ENCODE assay signal across 3 cellular contexts in genomic region chr6:34463849-34464248, GRCh38.
TF ChIP-seq lines count a peak whose summit lies in the region.

No MANE protein-coding gene starts in this region.

TF ChIP-seq in A549, 52 proteins besides CTCF, POLR2A, EP300 and RAD21:
- TF ChIP-seq ZFP36 (IDR thresholded peaks at IDR 0.05; ENCODE audit: borderline replicate concordance, partially characterized antibody) (peak; percentile 88), MAX (IDR thresholded peaks at IDR 0.05) (no peak), MYC (IDR thresholded peaks at IDR 0.05; ENCODE audit: borderline replicate concordance, low read length) (no peak), E2F6 (IDR thresholded peaks at IDR 0.05; ENCODE audit: borderline replicate concordance, low read depth) (no peak), HEYL (CRISPR knock-in tag; IDR thresholded peaks at IDR 0.05) (no peak), ESRRA (IDR thresholded peaks at IDR 0.05; ENCODE audit: borderline replicate concordance, low read length) (no peak), MAFK (IDR thresholded peaks at IDR 0.05; ENCODE audit: partially characterized antibody) (no peak)

TF ChIP-seq in HEK293, 187 proteins besides CTCF, POLR2A, EP300 and RAD21:
- TF ChIP-seq ZNF785 (tag by site-specific recombination; IDR thresholded peaks at IDR 0.05), result no peak
- TF ChIP-seq, protein P1, sequence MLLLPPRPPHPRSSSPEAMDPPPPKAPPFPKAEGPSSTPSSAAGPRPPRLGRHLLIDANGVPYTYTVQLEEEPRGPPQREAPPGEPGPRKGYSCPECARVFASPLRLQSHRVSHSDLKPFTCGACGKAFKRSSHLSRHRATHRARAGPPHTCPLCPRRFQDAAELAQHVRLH (tag by site-specific recombination; IDR thresholded peaks at IDR 0.05), result 0 out of 2 replicates have a peak, but pooled peaks have one; percentile 23

TF ChIP-seq in H1, 55 proteins besides CTCF, POLR2A, EP300 and RAD21:
- TF ChIP-seq SUZ12 (IDR thresholded peaks at IDR 0.05; ENCODE audit: low read length), result no peak
- no peak for TF ChIP-seq CEBPB (IDR thresholded peaks at IDR 0.05; ENCODE audit: low read depth, low read length)
- TF ChIP-seq FOSL1 (IDR thresholded peaks at IDR 0.05; ENCODE audit: insufficient read depth, low read depth, low read length), result no peak
- TF ChIP-seq HDAC2 (IDR thresholded peaks at IDR 0.05; ENCODE audit: borderline replicate concordance in 1 of 2, low read depth in 2 of 2, low read length in 2 of 2), result no peak
- TF ChIP-seq CHD2 (IDR thresholded peaks at IDR 0.05; ENCODE audit: low read length), result no peak
- no peak for TF ChIP-seq CHD1 (IDR thresholded peaks at IDR 0.05; ENCODE audit: low read depth, low read length)
- no peak for TF ChIP-seq CBX5 (IDR thresholded peaks at IDR 0.05; ENCODE audit: low read depth, low read length)
- no peak for TF ChIP-seq KDM5A (IDR thresholded peaks at IDR 0.05; ENCODE audit: low read length)
- no peak for TF ChIP-seq BCL11A (IDR thresholded peaks at IDR 0.05; ENCODE audit: low read depth in 2 of 2, low read length in 2 of 2)
- TF ChIP-seq NRF1 (IDR thresholded peaks at IDR 0.05; ENCODE audit: low read depth, low read length), result no peak
- TF ChIP-seq KDM1A (IDR thresholded peaks at IDR 0.05; ENCODE audit: borderline replicate concordance, low read length), result no peak
- TF ChIP-seq KDM4A (IDR thresholded peaks at IDR 0.05; ENCODE audit: low read depth, low read length, severe bottlenecking), result no peak
- no peak for TF ChIP-seq HDAC6 (IDR thresholded peaks at IDR 0.05; ENCODE audit: low read depth, low read length)
- no peak for TF ChIP-seq CBX8 (IDR thresholded peaks at IDR 0.05; ENCODE audit: borderline replicate concordance, low read depth, low read length)
- TF ChIP-seq E2F6 (IDR thresholded peaks at IDR 0.05), result no peak
- TF ChIP-seq SP2 (IDR thresholded peaks at IDR 0.05; ENCODE audit: low read length), result no peak
- no peak for TF ChIP-seq SAP30 (IDR thresholded peaks at IDR 0.05; ENCODE audit: insufficient read depth, insufficient replicate concordance, low read length)
- TF ChIP-seq, protein P2, sequence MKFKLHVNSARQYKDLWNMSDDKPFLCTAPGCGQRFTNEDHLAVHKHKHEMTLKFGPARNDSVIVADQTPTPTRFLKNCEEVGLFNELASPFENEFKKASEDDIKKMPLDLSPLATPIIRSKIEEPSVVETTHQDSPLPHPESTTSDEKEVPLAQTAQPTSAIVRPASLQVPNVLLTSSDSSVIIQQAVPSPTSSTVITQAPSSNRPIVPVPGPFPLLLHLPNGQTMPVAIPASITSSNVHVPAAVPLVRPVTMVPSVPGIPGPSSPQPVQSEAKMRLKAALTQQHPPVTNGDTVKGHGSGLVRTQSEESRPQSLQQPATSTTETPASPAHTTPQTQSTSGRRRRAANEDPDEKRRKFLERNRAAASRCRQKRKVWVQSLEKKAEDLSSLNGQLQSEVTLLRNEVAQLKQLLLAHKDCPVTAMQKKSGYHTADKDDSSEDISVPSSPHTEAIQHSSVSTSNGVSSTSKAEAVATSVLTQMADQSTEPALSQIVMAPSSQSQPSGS (IDR thresholded peaks at IDR 0.05; ENCODE audit: low read length), result no peak
- TF ChIP-seq SP1 (IDR thresholded peaks at IDR 0.05; ENCODE audit: low read depth, low read length), result no peak
- TF ChIP-seq ZNF274 (IDR thresholded peaks at IDR 0.05; ENCODE audit: borderline replicate concordance, extremely low read depth, low read length), result no peak
